Comparison of ENCODE assay signal across 8 cellular contexts in the genomic region with DNA sequence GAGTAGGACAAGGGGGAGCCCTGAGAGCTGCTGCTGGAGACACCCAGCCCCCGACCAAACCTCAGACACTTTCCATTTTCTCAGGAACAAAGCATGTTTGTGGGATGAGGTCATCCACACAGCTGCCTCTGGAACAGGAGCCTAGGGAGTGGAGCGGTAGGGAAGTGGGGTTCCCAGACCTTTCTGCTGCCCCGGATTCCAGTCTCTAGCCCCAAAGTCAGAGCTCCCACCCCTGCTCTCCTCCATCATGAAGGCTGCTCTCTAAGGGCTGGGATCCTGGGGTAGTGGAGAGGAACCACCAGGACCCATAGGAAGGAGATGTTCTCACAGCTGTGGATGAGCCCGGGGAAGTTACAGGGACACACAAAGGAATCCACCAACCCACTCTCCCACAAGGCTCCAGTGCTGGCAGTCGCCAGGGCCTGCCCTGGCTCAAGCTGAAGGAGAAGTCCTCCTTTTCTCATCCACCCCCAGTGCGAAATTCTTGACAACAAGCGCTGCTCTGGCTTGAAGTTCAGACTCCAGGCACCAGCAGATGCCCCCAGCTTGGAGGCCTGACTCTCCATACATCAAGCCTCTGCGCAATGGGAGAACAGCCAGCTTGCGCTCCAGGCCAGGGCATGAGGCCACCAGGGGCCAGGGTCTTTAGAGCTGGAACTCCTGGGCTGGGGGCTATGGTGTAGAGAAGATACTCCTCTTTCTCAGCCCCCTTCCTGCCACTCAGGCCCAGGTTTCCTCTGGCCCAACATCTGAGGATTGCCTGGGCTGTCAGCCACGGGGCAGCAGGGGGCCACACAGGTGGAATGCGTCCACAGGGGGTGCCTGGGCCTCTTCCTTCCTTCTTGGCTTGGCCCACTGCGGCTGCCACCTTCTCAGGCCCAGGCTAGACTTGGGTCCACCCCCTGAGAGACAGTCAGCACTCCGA. TPM values are rescaled to one million over a fixed set of nuclear protein-coding genes. Genes with fewer than 3 reads are reported as not detected.
DNase-seq lines count a peak whose midpoint lies in the region; ATAC-seq and TF ChIP-seq lines count a peak whose summit lies in the region.

No MANE protein-coding gene starts in this region.

- H3K27me3 ChIP-seq in osteoblast (ENCODE audit: insufficient read depth, low read length) = no peaks in the 10 kb centered on the region

- peaks cover 8% of the 10 kb centered on the region for H4K20me1 ChIP-seq in osteoblast (ENCODE audit: insufficient read depth, low read length)

- H3K9me3 ChIP-seq in osteoblast (ENCODE audit: low read depth, low read length) = no peaks in the 10 kb centered on the region

- no peak for TF ChIP-seq CTCF in osteoblast (IDR thresholded peaks at IDR 0.05; ENCODE audit: extremely low read depth, low read depth, low read length)

- peaks cover 26% of the 10 kb centered on the region for H3K36me3 ChIP-seq in osteoblast (ENCODE audit: insufficient read depth, low read length)

- peak overlapping the region; percentile 59 for H3K4me2 ChIP-seq in osteoblast (ENCODE audit: insufficient read depth, low read length)

- H3K4me1 ChIP-seq in osteoblast (ENCODE audit: insufficient read depth, low read length) = peaks cover 49% of the 10 kb centered on the region

- ATAC-seq in GM21526 (IDR thresholded peaks at IDR 0.05; ENCODE audit: low FRiP score, unreplicated experiment) (no peak), GM19351 (IDR thresholded peaks at IDR 0.05; ENCODE audit: unreplicated experiment) (no peak)

- H2AFZ ChIP-seq in osteoblast (ENCODE audit: low read length) = peak overlapping the region; percentile 63

- DNase-seq in ELR (ENCODE audit: low read depth) (peak; percentile 87), T1000 (lab: John Stamatoyannopoulos, UW) (peak; percentile 37), fibroblast of peridontal ligament (ENCODE audit: extremely low read depth) (peak; percentile 83), osteoblast (ENCODE audit: insufficient read length, low spot score, missing footprints) (peak; percentile 96), putamen (ENCODE audit: low spot score) (no peak), anterior cingulate cortex (lab: John Stamatoyannopoulos, UW) (no peak)

- H3K4me3 ChIP-seq in osteoblast (ENCODE audit: insufficient read depth, low read length) = peak overlapping the region; percentile 38

- peak overlapping the region; percentile 90 for H3K27ac ChIP-seq in osteoblast (ENCODE audit: low read depth, low read length)

- peaks cover 59% of the 10 kb centered on the region for H3K79me2 ChIP-seq in osteoblast (ENCODE audit: insufficient read depth, low read length)

RNA-seq across cellular contexts. Expression of a gene that starts 4.5 kb away (rescaled TPM):
- 21.4 and 25.6 TPM in 2 replicates for total RNA-seq in osteoblast

RNA-seq across cellular contexts. Expression of a gene that starts 11.0 kb away (rescaled TPM):
- 68.7 and 76.7 TPM in 2 replicates for total RNA-seq in osteoblast

RNA-seq across cellular contexts. Expression of a gene that starts 11.7 kb away (rescaled TPM):
- total RNA-seq in osteoblast = 38.7 and 39.8 TPM in 2 replicates

RNA-seq across cellular contexts. Expression of a gene that starts 45.8 kb away (rescaled TPM):
- total RNA-seq in osteoblast = under 0.01 TPM in 2 replicates

RNA-seq across cellular contexts. Expression of a gene that starts 53.9 kb away (rescaled TPM):
- total RNA-seq in osteoblast = 39.4 and 48.6 TPM in 2 replicates

Comparison
In these comparisons a context has a peak if more than half of its experiments do, and no peak if none do; other contexts are left out.
1. DNase-seq: peak in ELR (single experiment), T1000 (single experiment), fibroblast of peridontal ligament (single experiment) and osteoblast (single experiment); none in putamen (single experiment) and anterior cingulate cortex (0 of 58).